20 cellular contexts compared by ENCODE assay signal in the genomic region with DNA sequence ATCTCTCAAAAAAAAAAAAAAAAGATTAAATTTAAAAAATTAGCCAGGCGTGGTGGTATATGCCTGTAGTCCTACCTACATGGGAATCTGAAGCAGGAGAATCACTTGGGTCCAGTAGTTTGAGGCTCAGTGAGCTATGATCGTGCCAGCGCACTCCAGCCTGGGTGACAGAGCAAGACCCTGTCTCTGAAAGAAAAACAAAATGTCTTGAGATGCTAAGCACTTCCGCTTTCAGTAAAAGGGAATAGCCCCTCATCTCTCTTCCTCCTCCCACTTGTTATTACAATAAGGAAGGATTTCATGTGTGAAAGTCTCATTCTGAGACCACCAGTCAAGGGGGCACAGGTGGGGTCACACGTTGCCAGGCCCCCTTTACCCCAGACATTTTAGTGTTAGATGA.
"Had no signal": no experiment of that assay in that cellular context is flagged by ENCODE, and none has a peak within 500 bp of the region (broad histone marks: within the 10 kb centered on the region; RNA-seq: fewer than 3 reads in every experiment).

No MANE protein-coding gene starts in this region.

- H3K9me3 ChIP-seq: heart right ventricle, prostate gland, SK-N-SH, thyroid gland, uterus had no signal

- H3K4me1 ChIP-seq: prostate gland, uterus had no signal

- H3K4me2 ChIP-seq: SK-N-SH had no signal

- H3K4me3 ChIP-seq: heart right ventricle, prostate gland, skin epidermis, thyroid gland, uterus had no signal

- H3K27me3 ChIP-seq: heart right ventricle, thyroid gland, uterus had no signal

- H3K9ac ChIP-seq: SK-N-SH had no signal

- H3K4me3 Mint-ChIP-seq: activated B cell treated with CpG ODN at 0.5 μM for 24 hours; activated CD4-positive, alpha-beta memory T cell treated with anti-CD3 and anti-CD28 coated beads, Interleukin-2, amount 10 ng/mL, durations not matched to agents 7 days and 5 days; activated naive CD4-positive, alpha-beta T cell treated with anti-CD3 and anti-CD28 coated beads, Interleukin-2, amount 50 U/mL, for 24 hours; activated T-cell treated with anti-CD3 and anti-CD28 coated beads, Interleukin-2, amount 50 U/mL, for 72 hours; immature natural killer cell; neural crest cell; T-cell had no signal

- H3K9me3 Mint-ChIP-seq: activated B cell treated with CpG ODN at 0.5 μM for 24 hours; activated CD4-positive, alpha-beta memory T cell treated with anti-CD3 and anti-CD28 coated beads, Interleukin-2, amount 10 ng/mL, durations not matched to agents 7 days and 5 days; activated naive CD4-positive, alpha-beta T cell treated with anti-CD3 and anti-CD28 coated beads, Interleukin-2, amount 50 U/mL, for 24 hours; activated T-cell treated with anti-CD3 and anti-CD28 coated beads, Interleukin-2, amount 50 U/mL, for 72 hours; immature natural killer cell; neural crest cell; T-cell had no signal

- H3K27me3 Mint-ChIP-seq: activated B cell treated with CpG ODN at 0.5 μM for 24 hours; activated CD4-positive, alpha-beta memory T cell treated with anti-CD3 and anti-CD28 coated beads, Interleukin-2, amount 10 ng/mL, durations not matched to agents 7 days and 5 days; activated naive CD4-positive, alpha-beta T cell treated with anti-CD3 and anti-CD28 coated beads, Interleukin-2, amount 50 U/mL, for 24 hours; T-cell had no signal

- DNase-seq: activated B cell treated with CpG ODN at 0.5 μM for 24 hours; activated CD4-positive, alpha-beta memory T cell treated with anti-CD3 and anti-CD28 coated beads, Interleukin-2, amount 10 ng/mL, durations not matched to agents 7 days and 5 days; activated CD4-positive, alpha-beta T cell treated with anti-CD3 and anti-CD28 coated beads for 4 hours; activated gamma-delta T cell; activated T-cell treated with anti-CD3 and anti-CD28 coated beads, Interleukin-2, amount 50 U/mL, for 72 hours; erythroblast; heart right ventricle; immature natural killer cell; kidney glomerular epithelial cell; left ventricle myocardium superior; right cardiac atrium; SK-N-SH; stimulated activated CD4-positive, alpha-beta T cell treated with anti-CD3 and anti-CD28 coated beads, Interleukin-2, amount 100 ng/mL, for 48 hours; T-cell; thyroid gland; uterus had no signal

- ATAC-seq: activated T-cell treated with anti-CD3 and anti-CD28 coated beads, Interleukin-2, amount 50 U/mL, for 72 hours; right cardiac atrium; T-cell had no signal

- H3K36me3 ChIP-seq: prostate gland, thyroid gland had no signal

- H3K27ac Mint-ChIP-seq: activated B cell treated with CpG ODN at 0.5 μM for 24 hours; activated CD4-positive, alpha-beta memory T cell treated with anti-CD3 and anti-CD28 coated beads, Interleukin-2, amount 10 ng/mL, durations not matched to agents 7 days and 5 days; activated naive CD4-positive, alpha-beta T cell treated with anti-CD3 and anti-CD28 coated beads, Interleukin-2, amount 50 U/mL, for 24 hours; activated T-cell treated with anti-CD3 and anti-CD28 coated beads, Interleukin-2, amount 50 U/mL, for 72 hours had no signal

- H3K27ac ChIP-seq: thyroid gland had no signal
